ENCODE assay signal across 1 cellular context in the genomic region with DNA sequence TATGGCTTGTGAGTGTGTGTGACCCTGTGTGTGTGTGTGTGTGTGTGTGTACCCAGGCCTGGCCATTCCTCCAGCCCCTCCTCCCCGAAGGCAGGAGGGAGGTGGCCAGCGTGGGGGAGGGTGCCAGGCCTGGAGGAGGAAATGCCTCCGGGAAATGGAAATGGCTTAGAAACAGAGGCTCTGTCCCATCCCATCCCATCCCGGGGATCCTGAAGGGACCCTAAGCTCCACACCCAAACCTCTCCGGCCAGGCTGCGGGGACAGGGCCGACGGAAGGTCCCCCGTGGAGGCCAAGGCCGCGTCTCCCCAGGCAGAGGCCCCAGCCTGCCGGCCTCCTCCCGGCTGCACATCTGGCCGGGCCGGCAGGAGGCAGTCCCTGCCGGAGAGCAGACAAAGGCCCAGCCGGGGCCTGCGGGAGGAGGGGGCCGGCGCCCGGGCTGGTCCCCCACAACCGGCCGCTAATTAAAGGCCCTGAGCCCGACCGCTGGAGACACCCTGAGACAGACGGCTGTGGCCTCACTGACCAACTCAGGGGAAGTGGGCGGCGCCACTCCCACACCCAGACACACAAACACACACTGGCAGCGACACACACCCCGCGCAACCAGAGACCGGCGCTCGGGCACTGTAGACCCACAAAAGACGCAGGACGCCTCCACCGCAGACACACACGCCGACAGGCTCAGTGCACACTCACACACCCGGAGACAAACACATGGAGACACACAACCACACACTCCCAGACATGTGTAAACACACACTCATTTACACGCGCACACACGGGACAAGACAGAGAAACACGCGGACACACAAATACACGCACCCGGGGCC.
TF ChIP-seq lines count a peak whose summit lies in the region.

No MANE protein-coding gene starts in this region.

TF ChIP-seq in liver, 16 proteins besides CTCF, POLR2A, EP300 and RAD21 (continued from another document):
- TF ChIP-seq, protein P1, sequence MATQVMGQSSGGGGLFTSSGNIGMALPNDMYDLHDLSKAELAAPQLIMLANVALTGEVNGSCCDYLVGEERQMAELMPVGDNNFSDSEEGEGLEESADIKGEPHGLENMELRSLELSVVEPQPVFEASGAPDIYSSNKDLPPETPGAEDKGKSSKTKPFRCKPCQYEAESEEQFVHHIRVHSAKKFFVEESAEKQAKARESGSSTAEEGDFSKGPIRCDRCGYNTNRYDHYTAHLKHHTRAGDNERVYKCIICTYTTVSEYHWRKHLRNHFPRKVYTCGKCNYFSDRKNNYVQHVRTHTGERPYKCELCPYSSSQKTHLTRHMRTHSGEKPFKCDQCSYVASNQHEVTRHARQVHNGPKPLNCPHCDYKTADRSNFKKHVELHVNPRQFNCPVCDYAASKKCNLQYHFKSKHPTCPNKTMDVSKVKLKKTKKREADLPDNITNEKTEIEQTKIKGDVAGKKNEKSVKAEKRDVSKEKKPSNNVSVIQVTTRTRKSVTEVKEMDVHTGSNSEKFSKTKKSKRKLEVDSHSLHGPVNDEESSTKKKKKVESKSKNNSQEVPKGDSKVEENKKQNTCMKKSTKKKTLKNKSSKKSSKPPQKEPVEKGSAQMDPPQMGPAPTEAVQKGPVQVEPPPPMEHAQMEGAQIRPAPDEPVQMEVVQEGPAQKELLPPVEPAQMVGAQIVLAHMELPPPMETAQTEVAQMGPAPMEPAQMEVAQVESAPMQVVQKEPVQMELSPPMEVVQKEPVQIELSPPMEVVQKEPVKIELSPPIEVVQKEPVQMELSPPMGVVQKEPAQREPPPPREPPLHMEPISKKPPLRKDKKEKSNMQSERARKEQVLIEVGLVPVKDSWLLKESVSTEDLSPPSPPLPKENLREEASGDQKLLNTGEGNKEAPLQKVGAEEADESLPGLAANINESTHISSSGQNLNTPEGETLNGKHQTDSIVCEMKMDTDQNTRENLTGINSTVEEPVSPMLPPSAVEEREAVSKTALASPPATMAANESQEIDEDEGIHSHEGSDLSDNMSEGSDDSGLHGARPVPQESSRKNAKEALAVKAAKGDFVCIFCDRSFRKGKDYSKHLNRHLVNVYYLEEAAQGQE (IDR thresholded peaks at IDR 0.05) = no peak
- TF ChIP-seq FOXA1 (IDR thresholded peaks at IDR 0.05) (no peak), JUND (IDR thresholded peaks at IDR 0.05) (no peak), GABPA (IDR thresholded peaks at IDR 0.05 in 1 of 2, conservative IDR thresholded peaks at IDR 0.05 in 1 of 2) (no peak)
